Comparison of ENCODE assay signal across 19 cellular contexts in the genomic region with DNA sequence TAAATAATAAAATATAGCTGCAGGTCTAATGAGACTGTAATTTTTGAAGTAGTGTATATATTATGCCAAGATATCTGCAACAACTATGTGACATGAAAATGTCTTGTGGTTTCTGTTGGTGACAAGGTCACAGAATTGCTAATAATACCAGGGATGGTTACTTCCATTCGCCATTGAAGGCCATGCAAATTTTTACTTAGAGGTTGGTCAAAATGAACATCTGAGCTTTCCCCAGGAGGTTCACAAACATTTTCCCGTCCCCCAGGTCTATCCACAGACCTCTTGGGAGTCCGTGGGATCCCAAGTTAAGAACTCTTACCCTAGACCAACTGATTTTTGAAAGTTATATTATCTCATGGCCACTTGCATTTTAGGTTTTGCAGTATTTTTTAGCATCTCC.
"Had no signal": no experiment of that assay in that cellular context is flagged by ENCODE, and none has a peak within 500 bp of the region (broad histone marks: within the 10 kb centered on the region; RNA-seq: fewer than 3 reads in every experiment).

No MANE protein-coding gene starts in this region.

- FAIRE-seq: endometrium, islet of Langerhans, pancreas had no signal

- H3K27me3 ChIP-seq: gastrocnemius medialis, pancreas, thyroid gland, upper lobe of left lung, uterus had no signal

- ATAC-seq: esophagus mucosa, gastrocnemius medialis, heart right ventricle, pancreas, right cardiac atrium had no signal

- H3K4me3 ChIP-seq: gastrocnemius medialis, heart right ventricle, pancreas, smooth muscle cell, thyroid gland, upper lobe of left lung, uterus had no signal

- DNase-seq: effector memory CD4-positive, alpha-beta T cell; gastrocnemius medialis; heart right ventricle; hypothalamus; kidney glomerular epithelial cell; mesendoderm; naive B cell; occipital lobe; pancreas; right cardiac atrium; stimulated activated CD4-positive, alpha-beta T cell treated with anti-CD3 and anti-CD28 coated beads, Interleukin-2, amount 100 ng/mL, for 48 hours; stimulated activated naive CD4-positive, alpha-beta T cell treated with Interleukin-2 at 50 U/mL for 16 hours; thyroid gland; upper lobe of left lung; uterus had no signal

- H3K36me3 ChIP-seq: pancreas, uterus had no signal

- H3K27ac ChIP-seq: pancreas, thyroid gland, upper lobe of left lung had no signal

- H3K4me2 ChIP-seq: smooth muscle cell had no signal

- H3K9me3 ChIP-seq: gastrocnemius medialis, heart right ventricle, pancreas, thyroid gland, upper lobe of left lung, uterus had no signal
